Comparison of ENCODE assay signal across 1 cellular context in the genomic region with DNA sequence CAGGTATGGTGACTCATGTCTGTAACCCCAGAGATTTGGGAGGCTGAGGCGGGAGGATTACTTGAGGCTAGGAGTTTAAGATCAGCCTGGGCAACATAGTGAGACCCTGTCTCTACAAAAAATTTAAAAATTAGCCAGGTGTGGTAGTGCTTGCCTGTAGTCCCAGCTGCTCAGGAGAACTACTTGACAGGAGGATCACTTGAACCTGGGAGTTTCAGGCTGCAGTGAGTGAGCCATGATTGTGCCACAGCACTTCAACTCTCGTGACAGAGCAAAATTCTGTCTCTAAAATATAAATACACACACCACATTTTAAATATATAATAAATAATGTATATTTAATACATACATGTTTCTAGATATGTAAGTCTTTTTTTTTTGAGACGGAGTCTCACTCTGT.
TF ChIP-seq lines count a peak whose summit lies in the region.

No MANE protein-coding gene starts in this region.

TF ChIP-seq in HepG2, 621 proteins besides CTCF, POLR2A, EP300 and RAD21:
- TF ChIP-seq, protein P1, sequence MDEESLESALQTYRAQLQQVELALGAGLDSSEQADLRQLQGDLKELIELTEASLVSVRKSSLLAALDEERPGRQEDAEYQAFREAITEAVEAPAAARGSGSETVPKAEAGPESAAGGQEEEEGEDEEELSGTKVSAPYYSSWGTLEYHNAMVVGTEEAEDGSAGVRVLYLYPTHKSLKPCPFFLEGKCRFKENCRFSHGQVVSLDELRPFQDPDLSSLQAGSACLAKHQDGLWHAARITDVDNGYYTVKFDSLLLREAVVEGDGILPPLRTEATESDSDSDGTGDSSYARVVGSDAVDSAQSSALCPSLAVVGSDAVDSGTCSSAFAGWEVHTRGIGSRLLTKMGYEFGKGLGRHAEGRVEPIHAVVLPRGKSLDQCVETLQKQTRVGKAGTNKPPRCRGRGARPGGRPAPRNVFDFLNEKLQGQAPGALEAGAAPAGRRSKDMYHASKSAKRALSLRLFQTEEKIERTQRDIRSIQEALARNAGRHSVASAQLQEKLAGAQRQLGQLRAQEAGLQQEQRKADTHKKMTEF (CRISPR knock-in tag; IDR thresholded peaks at IDR 0.05) = no peak
- TF ChIP-seq, protein P2, sequence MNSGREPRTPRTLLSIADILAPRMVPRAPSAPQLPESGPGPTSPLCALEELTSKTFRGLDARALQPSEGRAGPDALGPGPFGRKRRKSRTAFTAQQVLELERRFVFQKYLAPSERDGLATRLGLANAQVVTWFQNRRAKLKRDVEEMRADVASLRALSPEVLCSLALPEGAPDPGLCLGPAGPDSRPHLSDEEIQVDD (CRISPR knock-in tag; IDR thresholded peaks at IDR 0.05; ENCODE audit: borderline replicate concordance) = no peak
